9 cellular contexts compared by ENCODE assay signal in genomic region chr22:36343070-36343719, GRCh38. TPM values are rescaled to one million over a fixed set of nuclear protein-coding genes. Genes with fewer than 3 reads are reported as not detected.
DNase-seq lines count a peak whose midpoint lies in the region; ATAC-seq and TF ChIP-seq lines count a peak whose summit lies in the region.
"Had no signal": no experiment of that assay in that cellular context is flagged by ENCODE, and none has a peak within 500 bp of the region (broad histone marks: within the 10 kb centered on the region; RNA-seq: fewer than 3 reads in every experiment).

No MANE protein-coding gene starts in this region.

- no peak for ATAC-seq in CD4-positive, CD25-positive, alpha-beta regulatory T cell (ENCODE audit: low read depth in 2 of 2)
- no peak for ATAC-seq in Panc1
- ATAC-seq in effector memory CD8-positive, alpha-beta T cell (replicated peaks), result no peak
- ATAC-seq in HG02588 (IDR thresholded peaks at IDR 0.05; ENCODE audit: unreplicated experiment), result no peak
- ATAC-seq in GM18520 (IDR thresholded peaks at IDR 0.05; ENCODE audit: unreplicated experiment), result no peak

- H3K27me3 Mint-ChIP-seq in CD4-positive, CD25-positive, alpha-beta regulatory T cell, result no peaks in the 10 kb centered on the region
- H3K27me3 Mint-ChIP-seq in effector memory CD8-positive, alpha-beta T cell, result no peaks in the 10 kb centered on the region

- H3K27ac ChIP-seq in CD4-positive, CD25-positive, alpha-beta regulatory T cell (ENCODE audit: insufficient read depth, low read length, poor library complexity, severe bottlenecking), result peak overlapping the region; percentile 60
- H3K27ac ChIP-seq in Panc1 (ENCODE audit: low read length) (peak overlapping the region; percentile 78), osteoblast (ENCODE audit: low read depth, low read length) (peak overlapping the region; percentile 25)

- H3K4me3 Mint-ChIP-seq in CD4-positive, CD25-positive, alpha-beta regulatory T cell, result peak overlapping the region in 1 of 4 donors; percentile 35
- peak overlapping the region; percentile 61 to 73 for H3K4me3 Mint-ChIP-seq in effector memory CD8-positive, alpha-beta T cell
- H3K4me3 Mint-ChIP-seq: mesothelial cell of epicardium had no signal

- POLR2A ChIA-PET in Panc1 (lab: Charles Lee), result interaction anchor here (0.5 to 0.6 kb wide), 2 partner anchors 110 to 133 kb away, joined by 3 to 10 read pairs; no protein-coding TSS in a partner anchor

- no peak for DNase-seq in CD4-positive, CD25-positive, alpha-beta regulatory T cell
- no peak for DNase-seq in Panc1 (ENCODE audit: low read depth, low spot score)
- DNase-seq in effector memory CD8-positive, alpha-beta T cell, result no peak
- DNase-seq in osteoblast (ENCODE audit: insufficient read length, low spot score, missing footprints), result peak; percentile 77
- DNase-seq in ACHN, result no peak
- no peak for DNase-seq in pons (ENCODE audit: low spot score)

- peaks cover 46% of the 10 kb centered on the region for H3K36me3 Mint-ChIP-seq in CD4-positive, CD25-positive, alpha-beta regulatory T cell
- H3K36me3 Mint-ChIP-seq in effector memory CD8-positive, alpha-beta T cell (ENCODE audit: insufficient read depth), result peaks cover 94% of the 10 kb centered on the region

- peak overlapping the region; percentile 85 to 92 (median 92) for H3K27ac Mint-ChIP-seq in CD4-positive, CD25-positive, alpha-beta regulatory T cell
- H3K27ac Mint-ChIP-seq in effector memory CD8-positive, alpha-beta T cell, result peak overlapping the region; percentile 70 to 94
- H3K27ac Mint-ChIP-seq: mesothelial cell of epicardium had no signal

- peaks cover 75% of the 10 kb centered on the region for H3K4me1 ChIP-seq in CD4-positive, CD25-positive, alpha-beta regulatory T cell (ENCODE audit: control insufficient read depth, insufficient read depth, low read length, poor library complexity, severe bottlenecking)
- H3K4me1 ChIP-seq in Panc1 (ENCODE audit: control insufficient read depth, insufficient read depth, low read length) (peaks cover 90% of the 10 kb centered on the region), osteoblast (ENCODE audit: insufficient read depth, low read length) (peaks cover 64% of the 10 kb centered on the region)

- intact Hi-C loops in Panc1 (cut with micrococcal nuclease; ENCODE audit: unreplicated experiment), result no loop called here

- H4K20me1 ChIP-seq in osteoblast (ENCODE audit: insufficient read depth, low read length), result peaks cover 81% of the 10 kb centered on the region

- H3K4me2 ChIP-seq in osteoblast (ENCODE audit: insufficient read depth, low read length), result no peak overlapping the region

- in situ Hi-C loops in Panc1 (cut with HindIII; ENCODE audit: low pct_unique_long_range_greater_than_20kb, low sequenced_read_pairs) (no loop called here), ACHN (cut with HindIII; ENCODE audit: low pct_ligation_motif_present, low pct_unique_long_range_greater_than_20kb, low sequenced_read_pairs) (no loop called here)

- TF ChIP-seq CTCF in Panc1 (IDR thresholded peaks at IDR 0.05) (no peak), osteoblast (IDR thresholded peaks at IDR 0.05; ENCODE audit: extremely low read depth, low read depth, low read length) (no peak)

- no peaks in the 10 kb centered on the region for H3K9me3 ChIP-seq in CD4-positive, CD25-positive, alpha-beta regulatory T cell (ENCODE audit: control insufficient read depth in 2 of 2, low read length in 2 of 2)
- H3K9me3 ChIP-seq in Panc1 (ENCODE audit: control insufficient read depth, insufficient read depth, low read depth, low read length) (no peaks in the 10 kb centered on the region), osteoblast (ENCODE audit: low read depth, low read length) (no peaks in the 10 kb centered on the region)

- H3K36me3 ChIP-seq in CD4-positive, CD25-positive, alpha-beta regulatory T cell (ENCODE audit: control insufficient read depth, insufficient read depth, low read length), result peaks cover 85% of the 10 kb centered on the region
- H3K36me3 ChIP-seq in Panc1 (ENCODE audit: control insufficient read depth, insufficient read depth, low read length), result peaks cover 14% of the 10 kb centered on the region
- peaks cover 89% of the 10 kb centered on the region for H3K36me3 ChIP-seq in osteoblast (ENCODE audit: insufficient read depth, low read length)

- CTCF ChIA-PET in Panc1 (lab: Charles Lee), result no interaction called here

- H3K79me2 ChIP-seq in osteoblast (ENCODE audit: insufficient read depth, low read length), result peaks cover 92% of the 10 kb centered on the region

- H3K4me1 Mint-ChIP-seq in CD4-positive, CD25-positive, alpha-beta regulatory T cell, result peaks cover 21 to 92% (median 65%) of the 10 kb centered on the region in 4 donors
- H3K4me1 Mint-ChIP-seq in effector memory CD8-positive, alpha-beta T cell (ENCODE audit: low read depth in 2 of 2), result peaks cover 55 to 67% of the 10 kb centered on the region in 2 donors

- H2AFZ ChIP-seq in osteoblast (ENCODE audit: low read length), result no peak overlapping the region

- no peaks in the 10 kb centered on the region for H3K27me3 ChIP-seq in CD4-positive, CD25-positive, alpha-beta regulatory T cell (ENCODE audit: control insufficient read depth, insufficient read depth, low read length)
- H3K27me3 ChIP-seq in Panc1 (ENCODE audit: control insufficient read depth, insufficient read depth, low read length) (no peaks in the 10 kb centered on the region), osteoblast (ENCODE audit: insufficient read depth, low read length) (no peaks in the 10 kb centered on the region)

- no peaks in the 10 kb centered on the region for H3K9me3 Mint-ChIP-seq in CD4-positive, CD25-positive, alpha-beta regulatory T cell
- no peaks in the 10 kb centered on the region for H3K9me3 Mint-ChIP-seq in effector memory CD8-positive, alpha-beta T cell
- H3K9me3 Mint-ChIP-seq: mesothelial cell of epicardium had no signal

- BruUV-seq in Panc1 (replicated peaks; lab: Mats Ljungman, UMichigan), result no TSS peak

- no peak overlapping the region for H3K4me3 ChIP-seq in CD4-positive, CD25-positive, alpha-beta regulatory T cell (ENCODE audit: low read depth, low read length)
- H3K4me3 ChIP-seq in Panc1 (ENCODE audit: low read depth in 2 of 2, low read length in 2 of 2) (no peak overlapping the region), osteoblast (ENCODE audit: insufficient read depth, low read length) (no peak overlapping the region)

RNA-seq across cellular contexts. Expression of gene MYH9, which starts 44.6 kb away (rescaled TPM):
- total RNA-seq in CD4-positive, CD25-positive, alpha-beta regulatory T cell, result 1,341 TPM
- polyA plus RNA-seq in CD4-positive, CD25-positive, alpha-beta regulatory T cell, result 10 to 100 TPM; 80.0 to 98.9 (median 93.4) TPM
- total RNA-seq in Panc1 (2021; ENCODE audit: unreplicated experiment), result 788 TPM
- polyA plus RNA-seq in Panc1 (2012; ENCODE audit: insufficient read length), result 1,068 TPM
- total RNA-seq in osteoblast, result 796 and 964 TPM in 2 replicates

Comparison
In these comparisons a context has a peak if more than half of its experiments do, and no peak if none do; other contexts are left out.
1. H3K27ac ChIP-seq: peak in every context shown above with its lines; median percentile 78 in Panc1; 60 in CD4-positive, CD25-positive, alpha-beta regulatory T cell; 25 in osteoblast.